In the genomic region with DNA sequence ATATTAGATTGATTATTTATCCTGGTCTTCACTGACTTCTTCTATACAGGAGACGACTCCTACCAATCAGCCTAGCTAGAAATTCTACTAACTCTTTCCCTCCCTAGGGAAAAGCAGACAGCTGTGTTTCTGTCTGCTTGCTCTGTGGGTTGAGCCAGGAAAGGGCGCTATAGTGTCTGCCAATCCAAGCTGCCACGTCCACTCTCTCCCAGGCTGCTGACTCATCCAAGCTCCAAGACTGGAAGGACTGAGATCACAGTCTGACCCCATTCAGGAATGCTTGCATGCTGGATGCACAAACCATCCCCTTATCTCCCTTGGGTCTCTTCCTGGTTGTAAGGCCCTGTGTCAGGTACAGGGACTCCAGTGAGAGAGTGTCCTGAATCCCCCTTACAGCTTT, we compare ENCODE assay signal across 12 cellular contexts.
A peak's percentile ranks its signal among the peaks of the same experiment; 100 is the strongest.
DNase-seq lines count a peak whose midpoint lies in the region; ATAC-seq and TF ChIP-seq lines count a peak whose summit lies in the region.
"Had no signal": no experiment of that assay in that cellular context is flagged by ENCODE, and none has a peak within 500 bp of the region (broad histone marks: within the 10 kb centered on the region; RNA-seq: fewer than 3 reads in every experiment).

No MANE protein-coding gene starts in this region.

- peak; percentile 42 for TF ChIP-seq CTCF in chondrocyte (IDR thresholded peaks at IDR 0.05)

- H3K27ac Mint-ChIP-seq in chondrocyte (ENCODE audit: unreplicated experiment): peak overlapping the region; percentile 90

- H3K27me3 ChIP-seq in HUES48 (ENCODE audit: control insufficient read depth, insufficient read depth, low read length): no peaks in the 10 kb centered on the region
- H3K27me3 ChIP-seq: suprapubic skin had no signal

- H3K9me3 ChIP-seq in HUES48 (ENCODE audit: control insufficient read depth, insufficient read depth, low read length): no peaks in the 10 kb centered on the region

- DNase-seq in AG20443 (ENCODE audit: low spot score): peak; percentile 83
- DNase-seq in chondrocyte (ENCODE audit: low spot score): no peak
- peak; percentile 3 to 7 for DNase-seq in lung microvascular endothelial cell (ENCODE audit: low read depth in 2 of 2)
- DNase-seq in inferior parietal cortex (ENCODE audit: extremely low spot score): no peak
- DNase-seq: dermis blood vessel endothelial cell, NCI-H748 treated with DMSO at 0.1 percent for 48 hours, T1000 had no signal

- ATAC-seq in HG02588 (IDR thresholded peaks at IDR 0.05; ENCODE audit: unreplicated experiment) (no peak), HG03342 (IDR thresholded peaks at IDR 0.05; ENCODE audit: unreplicated experiment) (no peak), HG03097 (IDR thresholded peaks at IDR 0.05; ENCODE audit: low FRiP score, unreplicated experiment) (no peak)

- H3K36me3 Mint-ChIP-seq in chondrocyte (ENCODE audit: low read depth): peaks cover 5% of the 10 kb centered on the region

- peaks cover 26% of the 10 kb centered on the region for H3K4me1 Mint-ChIP-seq in chondrocyte (ENCODE audit: low read depth)

- no peak overlapping the region for H3K4me3 ChIP-seq in HUES48 (ENCODE audit: low read depth, low read length)
- H3K4me3 ChIP-seq: suprapubic skin had no signal

- H3K36me3 ChIP-seq in HUES48 (ENCODE audit: control insufficient read depth, insufficient read depth, low read length): no peaks in the 10 kb centered on the region
- H3K36me3 ChIP-seq: suprapubic skin had no signal

- no peaks in the 10 kb centered on the region; the same call in 1 of the 2 replicates for H3K4me1 ChIP-seq in HUES48 (ENCODE audit: control insufficient read depth, insufficient read depth, low read length)
- H3K4me1 ChIP-seq: suprapubic skin had no signal

- no peaks in the 10 kb centered on the region for H3K27me3 Mint-ChIP-seq in chondrocyte (ENCODE audit: low read depth)

- H3K9ac ChIP-seq in HUES48 (ENCODE audit: low read depth, low read length): no peak overlapping the region

- peaks cover 23% of the 10 kb centered on the region for H3K9me3 Mint-ChIP-seq in chondrocyte (ENCODE audit: low read depth)

- no peak overlapping the region for H3K4me3 Mint-ChIP-seq in chondrocyte (ENCODE audit: unreplicated experiment)

- peak overlapping the region; percentile 6 for H3K27ac ChIP-seq in HUES48 (ENCODE audit: low read depth, low read length)
- H3K27ac ChIP-seq: suprapubic skin had no signal

Comparison
In these comparisons a context has a peak if more than half of its experiments do, and no peak if none do; other contexts are left out.
1. DNase-seq: peak in AG20443 (single experiment) and lung microvascular endothelial cell (2 of 2); none in chondrocyte (single experiment) and inferior parietal cortex (single experiment).